ENCODE assay signal across 17 cellular contexts in the genomic region with DNA sequence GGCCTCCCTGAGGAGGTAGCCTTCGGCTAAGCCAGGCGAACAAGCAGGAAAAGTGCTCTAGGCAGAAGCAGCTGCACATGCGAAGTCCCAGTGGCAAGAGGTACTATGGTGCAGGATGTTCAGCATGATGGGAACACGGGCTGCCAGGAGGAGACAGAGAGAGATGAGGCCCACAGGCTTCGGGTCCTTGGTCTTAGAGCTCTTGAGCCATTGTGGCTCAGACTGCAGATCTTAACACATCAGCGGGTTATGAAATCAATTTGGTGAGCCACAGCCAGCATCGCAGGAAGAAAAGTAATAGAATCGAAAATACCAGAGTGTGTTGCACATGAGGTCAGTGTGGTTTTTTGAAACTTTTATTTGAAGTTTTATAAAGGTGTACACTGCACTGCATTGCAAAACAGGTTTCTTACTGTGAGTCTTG.
DNase-seq lines count a peak whose midpoint lies in the region; ATAC-seq and TF ChIP-seq lines count a peak whose summit lies in the region.
"Had no signal": no experiment of that assay in that cellular context is flagged by ENCODE, and none has a peak within 500 bp of the region (broad histone marks: within the 10 kb centered on the region; RNA-seq: fewer than 3 reads in every experiment).

No MANE protein-coding gene starts in this region.

- H3K9me3 ChIP-seq in esophagus squamous epithelium (no peaks in the 10 kb centered on the region), spleen (peaks cover 0 to 7% (median 0%) of the 10 kb centered on the region in 8 donors)
- H3K9me3 ChIP-seq: ascending aorta, stomach had no signal

- H3K27ac ChIP-seq in esophagus squamous epithelium (peak overlapping the region in 3 of 4 donors; percentile 80 to 87 (median 83)), spleen (no peak overlapping the region)
- H3K27ac ChIP-seq: ascending aorta, coronary artery had no signal

- TF ChIP-seq CTCF in esophagus squamous epithelium (IDR thresholded peaks at IDR 0.05) (no peak), spleen (IDR thresholded peaks at IDR 0.05 in 8 of 11, conservative IDR thresholded peaks at IDR 0.05 in 3 of 11) (no peak), progenitor cell of endocrine pancreas (IDR thresholded peaks at IDR 0.05; ENCODE audit: unreplicated experiment) (no peak)

- no peak for ATAC-seq in GM18870 (IDR thresholded peaks at IDR 0.05; ENCODE audit: unreplicated experiment)

- H3K4me3 ChIP-seq in esophagus squamous epithelium: no peak overlapping the region
- no peak overlapping the region for H3K4me3 ChIP-seq in spleen
- H3K4me3 ChIP-seq: ascending aorta, coronary artery, lung, stomach had no signal

- no peak overlapping the region for H3K27ac Mint-ChIP-seq in progenitor cell of endocrine pancreas
- H3K27ac Mint-ChIP-seq: natural killer cell treated with Interleukin-12 subunit alpha and Interleukin-12 subunit beta and Interleukin-15 and Interleukin-18, amount 100 ng/mL, for 72 hours had no signal

- peaks cover 18 to 78% (median 29%) of the 10 kb centered on the region in 3 donors for H3K4me1 ChIP-seq in esophagus squamous epithelium
- H3K4me1 ChIP-seq in spleen: no peaks in the 10 kb centered on the region
- H3K4me1 ChIP-seq: ascending aorta had no signal

- intact Hi-C loops in esophagus squamous epithelium (cut with DNase I): no loop called here
- intact Hi-C loops in spleen (cut with DNase I; ENCODE audit: low total_unique reads): no loop called here

- H3K9me3 Mint-ChIP-seq in progenitor cell of endocrine pancreas (ENCODE audit: low read depth): no peaks in the 10 kb centered on the region
- H3K9me3 Mint-ChIP-seq: natural killer cell treated with Interleukin-12 subunit alpha and Interleukin-12 subunit beta and Interleukin-15 and Interleukin-18, amount 100 ng/mL, for 72 hours had no signal

- 52 to 60% methylated on average over 8 of the region's 8 CpGs for WGBS in esophagus squamous epithelium, 2 donors
- 73 to 84% (median 80%) methylated on average over 8 of the region's 8 CpGs for WGBS in spleen, 5 donors

- no peaks in the 10 kb centered on the region for H3K27me3 Mint-ChIP-seq in progenitor cell of endocrine pancreas
- H3K27me3 Mint-ChIP-seq: CD4-positive, CD25-positive, alpha-beta regulatory T cell had no signal

- no peaks in the 10 kb centered on the region for H3K4me1 Mint-ChIP-seq in progenitor cell of endocrine pancreas (ENCODE audit: low read depth)
- H3K4me1 Mint-ChIP-seq: CD4-positive, CD25-positive, alpha-beta regulatory T cell had no signal

- H3K27me3 ChIP-seq in esophagus squamous epithelium (peaks cover 0 to 9% (median 0%) of the 10 kb centered on the region in 4 donors), spleen (replicated peaks in 1 of 7) (peaks cover 0 to 26% (median 0%) of the 10 kb centered on the region in 7 donors)
- H3K27me3 ChIP-seq: ascending aorta had no signal

- H3K4me3 Mint-ChIP-seq in progenitor cell of endocrine pancreas (ENCODE audit: low read depth): no peak overlapping the region
- H3K4me3 Mint-ChIP-seq: CD4-positive, CD25-positive, alpha-beta regulatory T cell; natural killer cell treated with Interleukin-12 subunit alpha and Interleukin-12 subunit beta and Interleukin-15 and Interleukin-18, amount 100 ng/mL, for 72 hours had no signal

- no peak for TF ChIP-seq POLR2A in esophagus squamous epithelium (IDR thresholded peaks at IDR 0.05)
- TF ChIP-seq POLR2A in spleen (IDR thresholded peaks at IDR 0.05): no peak

- no peaks in the 10 kb centered on the region for H3K36me3 Mint-ChIP-seq in progenitor cell of endocrine pancreas (ENCODE audit: insufficient read depth)
- H3K36me3 Mint-ChIP-seq: CD4-positive, CD25-positive, alpha-beta regulatory T cell; natural killer cell treated with Interleukin-12 subunit alpha and Interleukin-12 subunit beta and Interleukin-15 and Interleukin-18, amount 100 ng/mL, for 72 hours had no signal

- H3K36me3 ChIP-seq in esophagus squamous epithelium: no peaks in the 10 kb centered on the region
- no peaks in the 10 kb centered on the region for H3K36me3 ChIP-seq in spleen
- H3K36me3 ChIP-seq: ascending aorta, stomach had no signal

- peak; percentile 43 for DNase-seq in NCI-H510A treated with DMSO at 0.1 percent for 48 hours (lab: John Stamatoyannopoulos, UW)
- DNase-seq in NCI-H510A (lab: John Stamatoyannopoulos, UW): no peak
- peak; percentile 34 for DNase-seq in SHP77 treated with DMSO at 0.1 percent for 48 hours (lab: John Stamatoyannopoulos, UW)
- DNase-seq in esophagus squamous epithelium (lab: John Stamatoyannopoulos, UW): no peak
- peak; percentile 30 for DNase-seq in spleen
- DNase-seq in progenitor cell of endocrine pancreas (ENCODE audit: low spot score, unreplicated experiment): no peak
- no peak for DNase-seq in NCI-H1694 (lab: John Stamatoyannopoulos, UW)
- DNase-seq: activated CD4-positive, CD25-positive, alpha-beta regulatory T cell treated with anti-CD3 and anti-CD28 coated beads, Interleukin-2, amount 50 U/mL, for 72 hours; CD4-positive, CD25-positive, alpha-beta regulatory T cell; NCI-H526; retina had no signal

Comparison
In these comparisons a context has a peak if more than half of its experiments do, and no peak if none do; other contexts are left out.
1. DNase-seq: peak in NCI-H510A treated with DMSO at 0.1 percent for 48 hours (single experiment), SHP77 treated with DMSO at 0.1 percent for 48 hours (single experiment) and spleen (single experiment); none in NCI-H510A (single experiment), esophagus squamous epithelium (single experiment), progenitor cell of endocrine pancreas (single experiment) and NCI-H1694 (single experiment).
2. H3K27ac ChIP-seq: peak in esophagus squamous epithelium (3 of 4); none in spleen (0 of 8).